Comparison of ENCODE assay signal across 1 cellular context in the genomic region with DNA sequence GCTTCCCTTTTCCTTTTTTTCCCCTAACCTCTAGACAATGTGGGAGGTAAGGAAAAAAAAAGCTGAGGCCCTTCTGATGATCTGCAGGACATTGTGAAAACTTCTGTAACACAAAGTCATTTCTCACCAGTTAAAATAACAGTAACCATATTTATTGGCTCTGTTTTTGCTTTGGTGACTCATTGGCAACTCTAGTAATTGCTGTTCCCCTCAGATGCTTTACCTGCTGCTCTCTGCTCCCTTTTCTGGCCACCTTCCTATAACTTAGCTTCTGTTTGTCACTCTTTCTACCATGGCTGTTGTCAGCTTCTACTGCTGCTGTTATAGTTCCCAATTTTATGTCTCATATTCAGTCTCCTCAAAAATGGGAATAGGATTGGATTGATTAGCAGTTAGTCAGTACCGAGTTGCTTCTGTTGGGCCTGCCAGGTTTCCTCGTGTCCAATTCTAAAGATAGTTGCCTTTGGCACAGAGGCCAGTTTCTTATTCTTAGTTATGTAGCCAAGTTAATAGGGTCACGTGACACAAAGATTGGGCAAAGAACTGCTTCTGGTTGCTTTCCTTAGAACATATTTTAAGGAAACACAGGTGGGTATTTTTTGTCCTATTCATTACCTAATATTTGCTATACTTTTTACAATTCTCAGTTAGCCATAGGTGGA.
TF ChIP-seq lines count a peak whose summit lies in the region.

No MANE protein-coding gene starts in this region.

TF ChIP-seq in HEK293, 187 proteins besides CTCF, POLR2A, EP300 and RAD21 (continued from another document):
- TF ChIP-seq ZNF302 (tag by site-specific recombination; IDR thresholded peaks at IDR 0.05; ENCODE audit: low read depth), result no peak
- no peak for TF ChIP-seq ZNF792 (tag by site-specific recombination; IDR thresholded peaks at IDR 0.05)
- TF ChIP-seq ZFP3 (tag by site-specific recombination; IDR thresholded peaks at IDR 0.05; ENCODE audit: low read depth), result no peak
- peak; percentile 91 for TF ChIP-seq OSR2 (tag by site-specific recombination; IDR thresholded peaks at IDR 0.05)
- TF ChIP-seq ZNF239 (tag by site-specific recombination; IDR thresholded peaks at IDR 0.05), result no peak
- no peak for TF ChIP-seq GFI1B (tag by site-specific recombination; IDR thresholded peaks at IDR 0.05)
- TF ChIP-seq ZNF112 (tag by site-specific recombination; IDR thresholded peaks at IDR 0.05), result no peak
- TF ChIP-seq, protein P1, sequence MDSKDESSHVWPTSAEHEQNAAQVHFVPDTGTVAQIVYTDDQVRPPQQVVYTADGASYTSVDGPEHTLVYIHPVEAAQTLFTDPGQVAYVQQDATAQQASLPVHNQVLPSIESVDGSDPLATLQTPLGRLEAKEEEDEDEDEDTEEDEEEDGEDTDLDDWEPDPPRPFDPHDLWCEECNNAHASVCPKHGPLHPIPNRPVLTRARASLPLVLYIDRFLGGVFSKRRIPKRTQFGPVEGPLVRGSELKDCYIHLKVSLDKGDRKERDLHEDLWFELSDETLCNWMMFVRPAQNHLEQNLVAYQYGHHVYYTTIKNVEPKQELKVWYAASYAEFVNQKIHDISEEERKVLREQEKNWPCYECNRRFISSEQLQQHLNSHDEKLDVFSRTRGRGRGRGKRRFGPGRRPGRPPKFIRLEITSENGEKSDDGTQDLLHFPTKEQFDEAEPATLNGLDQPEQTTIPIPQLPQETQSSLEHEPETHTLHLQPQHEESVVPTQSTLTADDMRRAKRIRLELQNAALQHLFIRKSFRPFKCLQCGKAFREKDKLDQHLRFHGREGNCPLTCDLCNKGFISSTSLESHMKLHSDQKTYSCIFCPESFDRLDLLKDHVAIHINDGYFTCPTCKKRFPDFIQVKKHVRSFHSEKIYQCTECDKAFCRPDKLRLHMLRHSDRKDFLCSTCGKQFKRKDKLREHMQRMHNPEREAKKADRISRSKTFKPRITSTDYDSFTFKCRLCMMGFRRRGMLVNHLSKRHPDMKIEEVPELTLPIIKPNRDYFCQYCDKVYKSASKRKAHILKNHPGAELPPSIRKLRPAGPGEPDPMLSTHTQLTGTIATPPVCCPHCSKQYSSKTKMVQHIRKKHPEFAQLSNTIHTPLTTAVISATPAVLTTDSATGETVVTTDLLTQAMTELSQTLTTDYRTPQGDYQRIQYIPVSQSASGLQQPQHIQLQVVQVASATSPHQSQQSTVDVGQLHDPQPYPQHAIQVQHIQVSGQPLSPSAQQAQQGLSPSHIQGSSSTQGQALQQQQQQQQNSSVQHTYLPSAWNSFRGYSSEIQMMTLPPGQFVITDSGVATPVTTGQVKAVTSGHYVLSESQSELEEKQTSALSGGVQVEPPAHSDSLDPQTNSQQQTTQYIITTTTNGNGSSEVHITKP (tag by site-specific recombination; IDR thresholded peaks at IDR 0.05), result no peak
- TF ChIP-seq ZNF549 (tag by site-specific recombination; IDR thresholded peaks at IDR 0.05), result no peak
- TF ChIP-seq ZNF670 (tag by site-specific recombination; IDR thresholded peaks at IDR 0.05; ENCODE audit: low read depth), result no peak
- 0 out of 2 replicates have a peak, but pooled peaks have one; percentile 25 for TF ChIP-seq PRDM1 (tag by site-specific recombination; IDR thresholded peaks at IDR 0.05)
- no peak for TF ChIP-seq ZNF266 (tag by site-specific recombination; IDR thresholded peaks at IDR 0.05; ENCODE audit: low read depth)
- no peak for TF ChIP-seq PATZ1 (tag by site-specific recombination; IDR thresholded peaks at IDR 0.05)
- no peak for TF ChIP-seq ZBTB8A (tag by site-specific recombination; IDR thresholded peaks at IDR 0.05)
- no peak for TF ChIP-seq ZBTB17 (tag by site-specific recombination; IDR thresholded peaks at IDR 0.05)
- TF ChIP-seq, protein P2, sequence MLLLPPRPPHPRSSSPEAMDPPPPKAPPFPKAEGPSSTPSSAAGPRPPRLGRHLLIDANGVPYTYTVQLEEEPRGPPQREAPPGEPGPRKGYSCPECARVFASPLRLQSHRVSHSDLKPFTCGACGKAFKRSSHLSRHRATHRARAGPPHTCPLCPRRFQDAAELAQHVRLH (tag by site-specific recombination; IDR thresholded peaks at IDR 0.05), result no peak
- no peak for TF ChIP-seq SALL2 (tag by site-specific recombination; IDR thresholded peaks at IDR 0.05; ENCODE audit: borderline replicate concordance)
- 0 out of 2 replicates have a peak, but pooled peaks have one; percentile 15 for TF ChIP-seq ZBTB20 (tag by site-specific recombination; IDR thresholded peaks at IDR 0.05)
- TF ChIP-seq ZNF544 (tag by site-specific recombination; IDR thresholded peaks at IDR 0.05), result no peak
- TF ChIP-seq ZNF354C (tag by site-specific recombination; IDR thresholded peaks at IDR 0.05; ENCODE audit: borderline replicate concordance, low read depth), result no peak
- no peak for TF ChIP-seq SP7 (tag by site-specific recombination; IDR thresholded peaks at IDR 0.05)
- TF ChIP-seq ZNF585B (tag by site-specific recombination; IDR thresholded peaks at IDR 0.05), result no peak
- no peak for TF ChIP-seq MEIS1 (CRISPR knock-in tag; IDR thresholded peaks at IDR 0.05; ENCODE audit: borderline replicate concordance)
- 0 out of 2 replicates have a peak, but pooled peaks have one; percentile 27 for TF ChIP-seq ZNF394 (tag by site-specific recombination; IDR thresholded peaks at IDR 0.05; ENCODE audit: borderline replicate concordance)
- TF ChIP-seq, protein P3, sequence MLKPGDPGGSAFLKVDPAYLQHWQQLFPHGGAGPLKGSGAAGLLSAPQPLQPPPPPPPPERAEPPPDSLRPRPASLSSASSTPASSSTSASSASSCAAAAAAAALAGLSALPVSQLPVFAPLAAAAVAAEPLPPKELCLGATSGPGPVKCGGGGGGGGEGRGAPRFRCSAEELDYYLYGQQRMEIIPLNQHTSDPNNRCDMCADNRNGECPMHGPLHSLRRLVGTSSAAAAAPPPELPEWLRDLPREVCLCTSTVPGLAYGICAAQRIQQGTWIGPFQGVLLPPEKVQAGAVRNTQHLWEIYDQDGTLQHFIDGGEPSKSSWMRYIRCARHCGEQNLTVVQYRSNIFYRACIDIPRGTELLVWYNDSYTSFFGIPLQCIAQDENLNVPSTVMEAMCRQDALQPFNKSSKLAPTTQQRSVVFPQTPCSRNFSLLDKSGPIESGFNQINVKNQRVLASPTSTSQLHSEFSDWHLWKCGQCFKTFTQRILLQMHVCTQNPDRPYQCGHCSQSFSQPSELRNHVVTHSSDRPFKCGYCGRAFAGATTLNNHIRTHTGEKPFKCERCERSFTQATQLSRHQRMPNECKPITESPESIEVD (tag by site-specific recombination; IDR thresholded peaks at IDR 0.05), result peak; percentile 83
- TF ChIP-seq ZBTB48 (tag by site-specific recombination; IDR thresholded peaks at IDR 0.05), result no peak
- no peak for TF ChIP-seq SETDB1 (IDR thresholded peaks at IDR 0.05; ENCODE audit: insufficient read length, low read length)
- no peak for TF ChIP-seq ZNF701 (tag by site-specific recombination; IDR thresholded peaks at IDR 0.05)
- TF ChIP-seq ZNF404 (tag by site-specific recombination; IDR thresholded peaks at IDR 0.05), result no peak
- no peak for TF ChIP-seq ZNF341 (tag by site-specific recombination; IDR thresholded peaks at IDR 0.05; ENCODE audit: low read depth)
